In the genomic region with DNA sequence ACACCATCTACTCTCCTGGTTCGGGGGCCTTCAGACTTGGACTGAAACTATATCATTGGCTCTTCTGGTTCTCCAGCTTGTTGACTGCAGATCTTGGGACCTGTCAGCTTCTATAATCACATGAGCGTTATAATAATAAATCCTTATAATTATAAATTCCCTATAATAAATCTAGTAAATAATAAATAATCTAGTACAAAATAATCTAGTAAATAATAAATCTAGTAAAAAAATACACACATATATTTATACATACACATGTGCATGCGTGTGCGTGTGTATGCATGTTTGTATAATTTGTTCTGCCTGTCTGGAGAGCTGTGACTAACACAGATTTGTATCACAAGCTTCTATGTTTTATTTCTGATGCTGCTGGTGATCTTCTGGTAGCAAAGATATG, we compare ENCODE assay signal across 33 cellular contexts.
"Had no signal": no experiment of that assay in that cellular context is flagged by ENCODE, and none has a peak within 500 bp of the region (broad histone marks: within the 10 kb centered on the region; RNA-seq: fewer than 3 reads in every experiment).

No MANE protein-coding gene starts in this region.

- DNase-seq: Karpas-422, Kasumi-1, MG63, MM.1S, MV-4-11, NCI-H1048, NCI-H1092, NCI-H1092 treated with DMSO at 0.1 percent for 48 hours, NCI-H1105, NCI-H1105 treated with DMSO at 0.1 percent for 48 hours, NCI-H1417, NCI-H1417 treated with DMSO at 0.1 percent for 48 hours, NCI-H1436, NCI-H1436 treated with DMSO at 0.1 percent for 48 hours, NCI-H146, NCI-H1694, NCI-H1694 treated with DMSO at 0.1 percent for 48 hours, NCI-H187, NCI-H187 treated with DMSO at 0.1 percent for 48 hours, NCI-H1930, NCI-H2029, NCI-H2029 treated with DMSO at 0.1 percent for 48 hours, NCI-H2081, NCI-H2081 treated with DMSO at 0.1 percent for 48 hours, NCI-H2107, NCI-H2171, NCI-H2171 treated with DMSO at 0.1 percent for 48 hours, NCI-H2227 treated with DMSO at 0.1 percent for 48 hours, NCI-H226, NCI-H345, NCI-H446, NCI-H446 treated with DMSO at 0.1 percent for 48 hours, NCI-H510A had no signal
